8 cellular contexts compared by ENCODE assay signal in the genomic region with DNA sequence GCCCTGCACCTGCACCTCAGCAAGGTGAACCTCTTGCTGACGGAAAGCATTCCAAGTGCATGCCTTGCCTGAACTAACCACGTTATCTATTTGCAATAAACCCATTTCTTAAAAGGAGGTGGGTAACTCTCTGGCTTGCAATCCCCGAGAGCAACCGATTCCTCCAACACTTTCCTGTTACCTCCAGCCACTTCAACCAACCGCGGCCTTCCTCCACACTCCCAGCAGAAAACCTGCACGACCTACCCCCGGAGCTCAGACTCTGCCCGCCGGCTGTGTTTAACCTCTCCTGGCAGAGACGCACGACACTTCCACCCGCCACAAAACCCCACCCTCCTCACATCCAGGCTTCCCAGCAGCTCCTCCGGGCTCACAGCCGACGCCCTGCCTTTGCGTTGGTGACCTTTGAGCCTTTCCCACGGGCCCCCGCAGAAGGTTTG. TPM values are rescaled to one million over a fixed set of nuclear protein-coding genes. Genes with fewer than 3 reads are reported as not detected.
A peak's percentile ranks its signal among the peaks of the same experiment; 100 is the strongest.
DNase-seq lines count a peak whose midpoint lies in the region; ATAC-seq, FAIRE-seq and TF ChIP-seq lines count a peak whose summit lies in the region.

No MANE protein-coding gene starts in this region.

- intact Hi-C loops in CD4-positive, alpha-beta T cell (cut with DNase I, micrococcal nuclease), result loop anchor here (1.0 to 5.0 kb wide), 7 partner anchors 16 to 98 kb away; a partner anchor contains a TSS

- no peaks in the 10 kb centered on the region for H3K9me3 Mint-ChIP-seq in CD4-positive, alpha-beta T cell
- H3K9me3 Mint-ChIP-seq in chondrocyte (ENCODE audit: low read depth), result no peaks in the 10 kb centered on the region
- no peaks in the 10 kb centered on the region for H3K9me3 Mint-ChIP-seq in naive thymus-derived CD8-positive, alpha-beta T cell

- no peak for TF ChIP-seq CTCF in CD4-positive, alpha-beta T cell (IDR thresholded peaks at IDR 0.05)
- TF ChIP-seq CTCF in chondrocyte (IDR thresholded peaks at IDR 0.05), result no peak
- no peak for TF ChIP-seq CTCF in D721Med (IDR thresholded peaks at IDR 0.05; ENCODE audit: insufficient read depth, missing control alignments)

- H3K27me3 ChIP-seq in CD4-positive, alpha-beta T cell (ENCODE audit: control insufficient read depth, insufficient read depth, low read length), result no peaks in the 10 kb centered on the region

- peaks cover 28% of the 10 kb centered on the region for H3K4me1 Mint-ChIP-seq in CD4-positive, alpha-beta T cell (ENCODE audit: low read depth)
- peaks cover 46% of the 10 kb centered on the region for H3K4me1 Mint-ChIP-seq in chondrocyte (ENCODE audit: low read depth)
- peaks cover 18 to 40% (median 32%) of the 10 kb centered on the region in 4 donors for H3K4me1 Mint-ChIP-seq in naive thymus-derived CD8-positive, alpha-beta T cell

- no peaks in the 10 kb centered on the region for H3K9me3 ChIP-seq in CD4-positive, alpha-beta T cell (ENCODE audit: control insufficient read depth, low read length)

- peaks cover 41% of the 10 kb centered on the region for H3K36me3 Mint-ChIP-seq in CD4-positive, alpha-beta T cell (ENCODE audit: low read depth)
- peaks cover 4% of the 10 kb centered on the region for H3K36me3 Mint-ChIP-seq in chondrocyte (ENCODE audit: low read depth)
- H3K36me3 Mint-ChIP-seq in naive thymus-derived CD8-positive, alpha-beta T cell, result peaks cover 0 to 14% (median 0%) of the 10 kb centered on the region in 3 donors

- peak overlapping the region; percentile 91 for H3K4me3 Mint-ChIP-seq in CD4-positive, alpha-beta T cell
- peak overlapping the region; percentile 95 for H3K4me3 Mint-ChIP-seq in chondrocyte (ENCODE audit: unreplicated experiment)
- H3K4me3 Mint-ChIP-seq in naive thymus-derived CD8-positive, alpha-beta T cell, result peak overlapping the region; percentile 72 to 91 (median 86)

- no peaks in the 10 kb centered on the region for H3K27me3 Mint-ChIP-seq in CD4-positive, alpha-beta T cell
- no peaks in the 10 kb centered on the region for H3K27me3 Mint-ChIP-seq in chondrocyte (ENCODE audit: low read depth)
- H3K27me3 Mint-ChIP-seq in naive thymus-derived CD8-positive, alpha-beta T cell, result no peaks in the 10 kb centered on the region

- peak overlapping the region; percentile 88 for H3K27ac ChIP-seq in CD4-positive, alpha-beta T cell (ENCODE audit: low read depth, low read length)

- peak overlapping the region; percentile 89 for H3K27ac Mint-ChIP-seq in CD4-positive, alpha-beta T cell
- H3K27ac Mint-ChIP-seq in chondrocyte (ENCODE audit: unreplicated experiment), result peak overlapping the region; percentile 89
- H3K27ac Mint-ChIP-seq in naive thymus-derived CD8-positive, alpha-beta T cell, result peak overlapping the region; percentile 70 to 94 (median 88)

- POLR2A ChIA-PET in CD4-positive, alpha-beta T cell (lab: Charles Lee), result interaction anchor here (1.2 to 6.7 kb wide), 15 partner anchors 10 to 334 kb away, joined by 3 to 258 read pairs (median 14); a partner anchor contains a TSS
- POLR2A ChIA-PET in naive thymus-derived CD8-positive, alpha-beta T cell (lab: Charles Lee), result interaction anchor here (0.7 to 6.6 kb wide), 20 partner anchors 9 to 541 kb away, joined by 3 to 128 read pairs (median 12); a partner anchor contains a TSS

- no peak for DNase-seq in CD4-positive, alpha-beta T cell
- peak; percentile 25 to 33 for DNase-seq in Kasumi-1 (lab: John Stamatoyannopoulos, UW)
- peak; percentile 69 for DNase-seq in chondrocyte (ENCODE audit: low spot score)
- no peak for DNase-seq in naive thymus-derived CD8-positive, alpha-beta T cell
- no peak for DNase-seq in MV-4-11 (lab: John Stamatoyannopoulos, UW)
- no peak for DNase-seq in D721Med (ENCODE audit: insufficient read length, low spot score)
- DNase-seq in NCI-H526 treated with DMSO at 0.1 percent for 48 hours (lab: John Stamatoyannopoulos, UW), result no peak
- no peak for DNase-seq in NCI-H510A treated with DMSO at 0.1 percent for 48 hours (lab: John Stamatoyannopoulos, UW)

- no peak for ATAC-seq in CD4-positive, alpha-beta T cell (ENCODE audit: poor library complexity)
- no peak for ATAC-seq in naive thymus-derived CD8-positive, alpha-beta T cell

- CTCF ChIA-PET in CD4-positive, alpha-beta T cell (lab: Charles Lee), result interaction anchor here (1.3 to 5.2 kb wide), 12 partner anchors 15 to 281 kb away, joined by 3 to 70 read pairs (median 12); a partner anchor contains a TSS

- no peak for FAIRE-seq in D721Med (lab: Jason Lieb, UNC)

RNA-seq across cellular contexts. Expression of a gene that starts 0.7 kb away (rescaled TPM):
- 1 to 10 TPM in 1 of 2 experiments, under 1 TPM in 1; 0.61 to 5.6 TPM for total RNA-seq in CD4-positive, alpha-beta T cell
- total RNA-seq in chondrocyte, result 4.4 to 5.4 TPM in 2 of 3 replicates, not detected in the other
- total RNA-seq in naive thymus-derived CD8-positive, alpha-beta T cell, result 1 to 10 TPM in 1 of 2 experiments, not detected in 1; 2.7 TPM
- polyA plus RNA-seq in naive thymus-derived CD8-positive, alpha-beta T cell, result 1 to 10 TPM; 4.0 to 8.3 (median 6.8) TPM

RNA-seq across cellular contexts. Expression of a gene that starts 5.1 kb away (rescaled TPM):
- total RNA-seq in CD4-positive, alpha-beta T cell, result 10 to 100 TPM in 1 of 2 experiments, 1 to 10 TPM in 1; 9.9 to 10.0 TPM
- total RNA-seq in chondrocyte, result 12.5 to 39.5 TPM (median 39.3 TPM) in 3 replicates
- 1 to 10 TPM; 2.1 to 3.4 TPM for total RNA-seq in naive thymus-derived CD8-positive, alpha-beta T cell
- 1 to 10 TPM; 1.9 to 5.5 (median 3.1) TPM for polyA plus RNA-seq in naive thymus-derived CD8-positive, alpha-beta T cell

RNA-seq across cellular contexts. Expression of a gene that starts 16.7 kb away (rescaled TPM):
- 100 to 1,000 TPM; 184 to 185 TPM for total RNA-seq in CD4-positive, alpha-beta T cell
- 37.4 to 51.2 TPM (median 38.9 TPM) in 3 replicates for total RNA-seq in chondrocyte
- 10 to 100 TPM; 77.9 to 81.9 TPM for total RNA-seq in naive thymus-derived CD8-positive, alpha-beta T cell
- 10 to 100 TPM; 34.8 to 41.5 (median 40.1) TPM for polyA plus RNA-seq in naive thymus-derived CD8-positive, alpha-beta T cell

RNA-seq across cellular contexts. Expression of a gene that starts 17.2 kb away (rescaled TPM):
- 100 to 1,000 TPM; 107 to 114 TPM for total RNA-seq in CD4-positive, alpha-beta T cell
- 111 to 124 TPM (median 120 TPM) in 3 replicates for total RNA-seq in chondrocyte
- total RNA-seq in naive thymus-derived CD8-positive, alpha-beta T cell, result 100 to 1,000 TPM; 120 to 128 TPM
- 10 to 100 TPM; 15.1 to 19.6 (median 17.6) TPM for polyA plus RNA-seq in naive thymus-derived CD8-positive, alpha-beta T cell

RNA-seq across cellular contexts. Expression of a gene that starts 21.0 kb away (rescaled TPM):
- total RNA-seq in CD4-positive, alpha-beta T cell, result 1 to 10 TPM; 2.3 TPM
- total RNA-seq in chondrocyte, result 0.34 to 7.2 TPM (median 6.3 TPM) in 3 replicates
- 1 to 10 TPM; 5.7 to 6.2 TPM for total RNA-seq in naive thymus-derived CD8-positive, alpha-beta T cell
- 1 to 10 TPM; 5.3 to 7.9 (median 6.5) TPM for polyA plus RNA-seq in naive thymus-derived CD8-positive, alpha-beta T cell

Comparison
In these comparisons a context has a peak if more than half of its experiments do, and no peak if none do; other contexts are left out.
1. DNase-seq: peak in Kasumi-1 (2 of 2) and chondrocyte (single experiment); none in CD4-positive, alpha-beta T cell (0 of 10), naive thymus-derived CD8-positive, alpha-beta T cell (0 of 10), MV-4-11 (single experiment), D721Med (single experiment), NCI-H526 treated with DMSO at 0.1 percent for 48 hours (single experiment) and NCI-H510A treated with DMSO at 0.1 percent for 48 hours (single experiment).
2. Peak in every context shown above with its lines, with median percentiles within 50 percentile points of each other: H3K27ac Mint-ChIP-seq and H3K4me3 Mint-ChIP-seq.